8 cellular contexts compared by ENCODE assay signal in the genomic region with DNA sequence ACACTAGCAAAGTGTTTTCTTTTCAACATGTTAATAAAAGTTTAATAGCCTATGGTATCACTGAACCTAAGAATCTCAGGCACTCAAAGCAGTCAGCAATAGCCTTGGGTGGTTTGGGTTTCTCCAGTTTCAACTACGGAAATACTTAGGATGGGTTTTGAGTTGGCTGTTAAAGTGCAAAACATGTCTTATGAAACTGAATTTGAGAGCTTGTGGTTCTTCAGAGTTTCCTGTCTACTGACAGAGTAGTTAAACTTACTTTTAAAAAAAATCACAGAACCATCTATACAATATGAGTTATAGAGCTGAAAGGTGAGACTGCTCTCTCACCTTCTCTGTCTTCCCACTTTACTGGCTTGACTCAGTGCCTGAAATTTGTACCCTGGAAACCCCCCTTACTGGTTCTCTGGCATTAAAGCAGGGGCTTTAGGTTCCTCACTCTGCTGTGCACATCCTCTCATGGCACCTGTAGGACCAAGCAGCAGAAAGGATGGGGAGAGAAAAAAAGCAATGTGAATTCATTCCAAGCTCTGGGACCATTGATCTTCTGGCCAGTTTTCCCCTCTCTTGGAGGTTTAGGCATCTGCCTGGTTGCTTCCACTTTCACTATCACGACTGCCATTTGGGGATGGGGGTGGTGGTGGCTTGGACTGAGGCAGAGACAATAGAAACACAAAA. TPM values are rescaled to one million over a fixed set of nuclear protein-coding genes. Genes with fewer than 3 reads are reported as not detected.
A peak's percentile ranks its signal among the peaks of the same experiment; 100 is the strongest.
DNase-seq lines count a peak whose midpoint lies in the region; ATAC-seq, FAIRE-seq and TF ChIP-seq lines count a peak whose summit lies in the region.

No MANE protein-coding gene starts in this region.

- DNase-seq in left ventricle myocardium inferior, result no peak
- no peak for DNase-seq in right atrium auricular region (ENCODE audit: low spot score)
- DNase-seq in T-helper 2 cell, result peak in 3 of 5 experiments; percentile 3 to 94 (median 6)
- peak in 8 of 9 donors; percentile 29 to 77 (median 67) for DNase-seq in naive thymus-derived CD4-positive, alpha-beta T cell
- no peak for DNase-seq in RKO (ENCODE audit: low spot score)
- DNase-seq in pancreas, result no peak
- DNase-seq in GM13976 (ENCODE audit: low spot score), result no peak

- H3K36me3 Mint-ChIP-seq in naive thymus-derived CD4-positive, alpha-beta T cell, result peaks cover 16 to 37% (median 31%) of the 10 kb centered on the region in 5 donors

- H3K9me3 Mint-ChIP-seq in naive thymus-derived CD4-positive, alpha-beta T cell, result peaks cover 10 to 26% (median 18%) of the 10 kb centered on the region in 11 donors

- in situ Hi-C loops in GM13976 (cut with MboI; ENCODE audit: low sequenced_read_pairs, unreplicated experiment), result no loop called here

- H3K4me1 ChIP-seq in left ventricle myocardium inferior, result peaks cover 47% of the 10 kb centered on the region
- H3K4me1 ChIP-seq in right atrium auricular region, result peaks cover 0 to 16% of the 10 kb centered on the region in 2 donors
- H3K4me1 ChIP-seq in naive thymus-derived CD4-positive, alpha-beta T cell (ENCODE audit: control insufficient read depth in 2 of 2, insufficient read depth in 2 of 2, low read length in 2 of 2), result peaks cover 0 to 15% of the 10 kb centered on the region in 2 donors
- H3K4me1 ChIP-seq in pancreas, result no peaks in the 10 kb centered on the region

- 39 to 47% methylated on average over 2 of the region's 2 CpGs for WGBS in pancreas, 2 donors

- H3K36me3 ChIP-seq in left ventricle myocardium inferior (no peaks in the 10 kb centered on the region), right atrium auricular region (no peaks in the 10 kb centered on the region), pancreas (no peaks in the 10 kb centered on the region)
- H3K36me3 ChIP-seq in naive thymus-derived CD4-positive, alpha-beta T cell (ENCODE audit: control insufficient read depth in 2 of 3, insufficient read depth in 3 of 3, low read length in 3 of 3), result no peaks in the 10 kb centered on the region

- H3K27me3 ChIP-seq in left ventricle myocardium inferior (ENCODE audit: low read depth) (no peaks in the 10 kb centered on the region), right atrium auricular region (no peaks in the 10 kb centered on the region), pancreas (no peaks in the 10 kb centered on the region)
- H3K27me3 ChIP-seq in naive thymus-derived CD4-positive, alpha-beta T cell (ENCODE audit: control insufficient read depth in 2 of 2, insufficient read depth in 2 of 2, low read length in 2 of 2), result no peaks in the 10 kb centered on the region

- peak; percentile 86 for ATAC-seq in HG02970 (IDR thresholded peaks at IDR 0.05; ENCODE audit: low FRiP score, unreplicated experiment)
- peak; percentile 92 for ATAC-seq in naive thymus-derived CD4-positive, alpha-beta T cell
- ATAC-seq in pancreas, result no peak

- H3K27me3 Mint-ChIP-seq in naive thymus-derived CD4-positive, alpha-beta T cell, result no peaks in the 10 kb centered on the region

- intact Hi-C loops in left ventricle myocardium inferior (cut with micrococcal nuclease) (no loop called here), pancreas (cut with DNase I) (no loop called here)
- intact Hi-C loops in naive thymus-derived CD4-positive, alpha-beta T cell (cut with micrococcal nuclease), result loop anchor here (1.0 to 10.0 kb wide), 10 partner anchors 15 to 1953 kb away; partner anchors contain the start of genes SESTD1 (in 1 of the 2) and UBE2E3 (in 1 of the 2)

- peaks cover 13 to 76% (median 46%) of the 10 kb centered on the region in 7 donors for H3K4me1 Mint-ChIP-seq in naive thymus-derived CD4-positive, alpha-beta T cell

- POLR2A ChIA-PET in naive thymus-derived CD4-positive, alpha-beta T cell (lab: Charles Lee), result interaction anchor here (1.0 to 3.2 kb wide), 7 partner anchors 10 to 67 kb away, joined by 3 to 42 read pairs (median 4); partner anchors contain the start of gene CCDC141

- CTCF ChIA-PET in naive thymus-derived CD4-positive, alpha-beta T cell (lab: Charles Lee), result interaction anchor here (0.9 to 1.7 kb wide), 6 partner anchors 10 to 98 kb away, joined by 3 to 9 read pairs (median 5); partner anchors contain the start of gene CCDC141

- H3K9me3 ChIP-seq in left ventricle myocardium inferior (replicated peaks) (peaks cover 3% of the 10 kb centered on the region), right atrium auricular region (peaks cover 0 to 5% of the 10 kb centered on the region in 2 donors), pancreas (no peaks in the 10 kb centered on the region)
- H3K9me3 ChIP-seq in naive thymus-derived CD4-positive, alpha-beta T cell (ENCODE audit: control insufficient read depth in 2 of 3, low read length in 3 of 3), result peaks cover 0 to 3% (median 0%) of the 10 kb centered on the region in 3 experiments

- no peak for FAIRE-seq in pancreas (lab: Jason Lieb, UNC)

- H3K4me3 ChIP-seq in left ventricle myocardium inferior (peak overlapping the region; percentile 37), right atrium auricular region (no peak overlapping the region), pancreas (no peak overlapping the region)
- peak overlapping the region; percentile 40 for H3K4me3 ChIP-seq in naive thymus-derived CD4-positive, alpha-beta T cell (ENCODE audit: low read length)

- H3K27ac ChIP-seq in left ventricle myocardium inferior (replicated peaks) (peak overlapping the region; percentile 30), right atrium auricular region (peak overlapping the region in 1 of 2 donors; percentile 5), pancreas (no peak overlapping the region)
- H3K27ac ChIP-seq in naive thymus-derived CD4-positive, alpha-beta T cell (ENCODE audit: low read depth, low read length), result peak overlapping the region; percentile 80

- TF ChIP-seq CTCF in left ventricle myocardium inferior (IDR thresholded peaks at IDR 0.05; ENCODE audit: borderline replicate concordance) (no peak), right atrium auricular region (IDR thresholded peaks at IDR 0.05) (no peak), pancreas (IDR thresholded peaks at IDR 0.05) (no peak), GM13976 (IDR thresholded peaks at IDR 0.05; ENCODE audit: borderline replicate concordance, control extremely low read depth, extremely low read depth, insufficient read depth, missing control alignments) (no peak)

- H3K27ac Mint-ChIP-seq in naive thymus-derived CD4-positive, alpha-beta T cell, result peak overlapping the region; percentile 93 to 99 (median 98)

- H3K4me3 Mint-ChIP-seq in naive thymus-derived CD4-positive, alpha-beta T cell, result peak overlapping the region; percentile 71 to 87 (median 84)

RNA-seq across cellular contexts. Expression of gene CCDC141, which starts 18.1 kb away (rescaled TPM):
- total RNA-seq in left ventricle myocardium inferior, result 208 TPM
- total RNA-seq in right atrium auricular region, result 100 to 1,000 TPM in 1 of 2 donors, 10 to 100 TPM in 1; 28.9 to 146 TPM
- 10 to 100 TPM; 11.6 to 39.2 (median 35.1) TPM for total RNA-seq in naive thymus-derived CD4-positive, alpha-beta T cell
- 10 to 100 TPM in 1 of 2 donors, 1 to 10 TPM in 1; 8.2 to 16.7 TPM for polyA plus RNA-seq in naive thymus-derived CD4-positive, alpha-beta T cell
- total RNA-seq in pancreas, result 10 to 100 TPM in 1 of 6 donors, 1 to 10 TPM in 5; 3.9 to 11.3 (median 6.4) TPM
- polyA plus RNA-seq in pancreas, result 1 to 10 TPM in 1 of 2 donors, under 1 TPM in 1; 0.66 to 2.4 TPM

Comparison
In these comparisons a context has a peak if more than half of its experiments do, and no peak if none do; other contexts are left out.
1. H3K4me3 ChIP-seq: peak in left ventricle myocardium inferior (single experiment) and naive thymus-derived CD4-positive, alpha-beta T cell (single experiment); none in right atrium auricular region (0 of 2) and pancreas (0 of 4).
2. DNase-seq: peak in T-helper 2 cell (3 of 5) and naive thymus-derived CD4-positive, alpha-beta T cell (8 of 9); none in left ventricle myocardium inferior (single experiment), right atrium auricular region (single experiment), RKO (single experiment), pancreas (0 of 6) and GM13976 (single experiment).
3. H3K27ac ChIP-seq: peak in left ventricle myocardium inferior (single experiment) and naive thymus-derived CD4-positive, alpha-beta T cell (single experiment); none in pancreas (0 of 4).
4. ATAC-seq: peak in HG02970 (single experiment) and naive thymus-derived CD4-positive, alpha-beta T cell (single experiment); none in pancreas (0 of 4).
5. intact Hi-C loops: an anchor here in naive thymus-derived CD4-positive, alpha-beta T cell (1.0 to 10.0 kb wide); none called in left ventricle myocardium inferior and pancreas.